In genomic region chr7:36127075-36127740, GRCh38 we compare ENCODE assay signal across 10 cellular contexts. TPM values are rescaled to one million over a fixed set of nuclear protein-coding genes. Genes with fewer than 3 reads are reported as not detected.
DNase-seq lines count a peak whose midpoint lies in the region; ATAC-seq and TF ChIP-seq lines count a peak whose summit lies in the region.
"Had no signal": no experiment of that assay in that cellular context is flagged by ENCODE, and none has a peak within 500 bp of the region (broad histone marks: within the 10 kb centered on the region; RNA-seq: fewer than 3 reads in every experiment).

No MANE protein-coding gene starts in this region.

- no peak overlapping the region for H2AFZ ChIP-seq in H9 (ENCODE audit: low read length)

- ATAC-seq in GM19397 (IDR thresholded peaks at IDR 0.05; ENCODE audit: unreplicated experiment) (peak; percentile 64), HG03469 (IDR thresholded peaks at IDR 0.05; ENCODE audit: unreplicated experiment) (peak; percentile 48), T-helper 17 cell (no peak)

- no peaks in the 10 kb centered on the region for H3K27me3 ChIP-seq in H9 (ENCODE audit: insufficient read depth, low read length)
- H3K27me3 ChIP-seq: testis had no signal

- H3K27me3 Mint-ChIP-seq in chondrocyte (ENCODE audit: low read depth): no peaks in the 10 kb centered on the region
- H3K27me3 Mint-ChIP-seq in H9 (ENCODE audit: low read depth): 0 out of 2 replicates have a peak, but pooled peaks cover 2% of the 10 kb centered on the region
- H3K27me3 Mint-ChIP-seq in T-helper 17 cell: no peaks in the 10 kb centered on the region

- H3K23ac ChIP-seq in H9 (ENCODE audit: insufficient read length, low read depth, low read length): no peak overlapping the region

- peaks cover 7% of the 10 kb centered on the region for H3K36me3 Mint-ChIP-seq in chondrocyte (ENCODE audit: low read depth)
- H3K36me3 Mint-ChIP-seq in H9 (ENCODE audit: insufficient read depth in 1 of 3, low read depth in 3 of 3): 0 out of 7 replicates have a peak, but pooled peaks cover 0 to 2% (median 0%) of the 10 kb centered on the region in 3 experiments
- no peaks in the 10 kb centered on the region for H3K36me3 Mint-ChIP-seq in T-helper 17 cell (ENCODE audit: low read depth)

- no peak overlapping the region for H2BK120ac ChIP-seq in H9 (ENCODE audit: low read depth, low read length, poor library complexity, severe bottlenecking)

- H4K5ac ChIP-seq in H9 (ENCODE audit: insufficient read length, low read depth, low read length): no peak overlapping the region

- H3K9me3 ChIP-seq in H9 (ENCODE audit: control insufficient read depth, low read depth, low read length) (no peaks in the 10 kb centered on the region), T-helper 17 cell (ENCODE audit: control insufficient read depth, low read length, poor library complexity, severe bottlenecking) (no peaks in the 10 kb centered on the region)
- H3K9me3 ChIP-seq: SJCRH30, testis had no signal

- H3K56ac ChIP-seq in H9 (ENCODE audit: insufficient read length, low read depth, low read length): no peak overlapping the region

- H3K4ac ChIP-seq in H9 (ENCODE audit: low read depth, low read length): no peak overlapping the region

- H3K27ac ChIP-seq in H9 (ENCODE audit: insufficient read length, low read depth, low read length): no peak overlapping the region
- H3K27ac ChIP-seq: SJCRH30, testis had no signal

- no peak overlapping the region for H4K8ac ChIP-seq in H9 (replicated peaks; ENCODE audit: insufficient read length, low read depth, low read length)

- no peaks in the 10 kb centered on the region for H3K79me1 ChIP-seq in H9 (ENCODE audit: insufficient read depth, low read depth, low read length, poor library complexity, severe bottlenecking)

- no CpG with 5 or more reads among the region's 4 CpGs for WGBS in H9 (ENCODE audit: extremely low coverage, insufficient read length, low lambda C conversion rate)

- no peak overlapping the region for H2BK20ac ChIP-seq in H9 (ENCODE audit: low read depth, low read length, poor library complexity, severe bottlenecking)

- H3K9me3 Mint-ChIP-seq in chondrocyte (ENCODE audit: low read depth) (peaks cover 20% of the 10 kb centered on the region), H9 (peaks cover 8 to 17% of the 10 kb centered on the region in 2 experiments; a peak in 4 of 5 replicates)

- H3K4me2 ChIP-seq in H9 (ENCODE audit: insufficient read depth, insufficient read length, low read length): no peak overlapping the region

- H3T11ph ChIP-seq in H9 (ENCODE audit: low read length): no peak overlapping the region

- no peak overlapping the region for H2AK5ac ChIP-seq in H9 (ENCODE audit: insufficient read length, low read length)

- H3K4me1 Mint-ChIP-seq in chondrocyte (ENCODE audit: low read depth) (peaks cover 33% of the 10 kb centered on the region), H9 (peaks cover 1 to 6% of the 10 kb centered on the region in 2 experiments; a peak in 2 of 4 replicates), T-helper 17 cell (no peaks in the 10 kb centered on the region)

- H2BK15ac ChIP-seq in H9 (ENCODE audit: low read depth, low read length): no peak overlapping the region

- H3K18ac ChIP-seq in H9 (ENCODE audit: insufficient read length, low read depth, low read length): no peak overlapping the region

- TF ChIP-seq CTCF in chondrocyte (IDR thresholded peaks at IDR 0.05) (no peak), H9 (conservative IDR thresholded peaks at IDR 0.05) (no peak)

- no peak overlapping the region for H3K9ac ChIP-seq in H9 (ENCODE audit: extremely low read depth, insufficient read length, low read length)

- no peak overlapping the region for H2BK5ac ChIP-seq in H9 (ENCODE audit: insufficient read length, low read length)

- H3K79me2 ChIP-seq in H9 (ENCODE audit: insufficient read depth, low read length): no peaks in the 10 kb centered on the region

- H3K4me3 Mint-ChIP-seq in chondrocyte (ENCODE audit: unreplicated experiment) (no peak overlapping the region), H9 (no peak overlapping the region), T-helper 17 cell (no peak overlapping the region)

- DNase-seq in chondrocyte (ENCODE audit: low spot score): no peak
- DNase-seq in putamen (ENCODE audit: low spot score): peak; percentile 7
- DNase-seq in H9: no peak
- no peak for DNase-seq in AG08395 (ENCODE audit: low spot score)
- no peak for DNase-seq in T-helper 17 cell
- DNase-seq: MM.1S, SJCRH30, testis had no signal

- H2BK12ac ChIP-seq in H9 (ENCODE audit: insufficient read length, low read depth, low read length): no peak overlapping the region

- H4K20me1 ChIP-seq in H9 (ENCODE audit: control insufficient read depth, insufficient read depth, insufficient read length): no peaks in the 10 kb centered on the region

- H3K14ac ChIP-seq in H9 (ENCODE audit: insufficient read depth, low read length): no peak overlapping the region

- H4K91ac ChIP-seq in H9 (ENCODE audit: insufficient read length, low read depth, low read length): no peak overlapping the region

- H3K27ac Mint-ChIP-seq in chondrocyte (ENCODE audit: unreplicated experiment): peak overlapping the region; percentile 53
- no peak overlapping the region for H3K27ac Mint-ChIP-seq in H9
- H3K27ac Mint-ChIP-seq in T-helper 17 cell: no peak overlapping the region

- H3K4me1 ChIP-seq in H9 (ENCODE audit: insufficient read depth, low read length): no peaks in the 10 kb centered on the region
- H3K4me1 ChIP-seq: SJCRH30 had no signal

- H3K23me2 ChIP-seq in H9 (ENCODE audit: insufficient read length, low read depth, low read length, poor library complexity, severe bottlenecking): no peaks in the 10 kb centered on the region

RNA-seq across cellular contexts. Expression of gene EEPD1, which starts 25.8 kb away (rescaled TPM):
- total RNA-seq in chondrocyte: 3.0 to 5.8 TPM (median 4.8 TPM) in 3 replicates
- 3.8 and 5.0 TPM in 2 replicates for total RNA-seq in H9 (2021)
- 10 to 100 TPM; 15.7 to 20.7 TPM for total RNA-seq in T-helper 17 cell
